Comparison of ENCODE assay signal across 1 cellular context in the genomic region with DNA sequence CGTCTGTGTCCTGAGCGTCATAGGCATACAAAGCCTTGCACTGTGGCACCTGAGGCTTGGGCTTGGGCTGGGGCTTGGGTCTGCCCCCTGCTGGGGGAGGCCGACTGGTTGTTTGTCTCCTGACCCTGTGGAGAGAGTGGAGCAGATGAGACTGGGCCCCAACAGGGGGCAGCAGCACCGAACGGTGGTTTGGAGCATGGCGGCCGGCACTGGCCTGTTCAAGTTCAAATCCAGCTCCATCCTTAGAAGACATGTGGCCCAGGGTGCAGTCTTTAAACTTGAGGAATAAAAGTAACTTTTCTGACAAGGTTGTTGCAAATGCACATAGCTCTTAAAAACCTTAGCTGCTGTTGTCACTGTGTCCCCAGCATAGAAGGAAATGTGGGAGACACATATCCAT.
TF ChIP-seq lines count a peak whose summit lies in the region.

No MANE protein-coding gene starts in this region.

TF ChIP-seq in H1, 55 proteins besides CTCF, POLR2A, EP300 and RAD21:
- TF ChIP-seq, protein P1, sequence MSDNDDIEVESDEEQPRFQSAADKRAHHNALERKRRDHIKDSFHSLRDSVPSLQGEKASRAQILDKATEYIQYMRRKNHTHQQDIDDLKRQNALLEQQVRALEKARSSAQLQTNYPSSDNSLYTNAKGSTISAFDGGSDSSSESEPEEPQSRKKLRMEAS (IDR thresholded peaks at IDR 0.05) = peak; percentile 66
- TF ChIP-seq NANOG (IDR thresholded peaks at IDR 0.05; ENCODE audit: insufficient read depth, low read depth, low read length, poor library complexity, severe bottlenecking) = no peak
- TF ChIP-seq BACH1 (IDR thresholded peaks at IDR 0.05; ENCODE audit: low read length) = no peak
- TF ChIP-seq CREB1 (IDR thresholded peaks at IDR 0.05) = 0 out of 2 replicates have a peak, but pooled peaks have one; percentile 33
- peak; percentile 77; the same call in 1 of the 2 replicates for TF ChIP-seq YY1 (IDR thresholded peaks at IDR 0.05; ENCODE audit: low read depth, low read length)
